In genomic region chr6:34346175-34347119, GRCh38 we compare ENCODE assay signal across 16 cellular contexts. TPM values are rescaled to one million over a fixed set of nuclear protein-coding genes. Genes with fewer than 3 reads are reported as not detected.
A peak's percentile ranks its signal among the peaks of the same experiment; 100 is the strongest.
DNase-seq lines count a peak whose midpoint lies in the region; ATAC-seq and TF ChIP-seq lines count a peak whose summit lies in the region.
"Had no signal": no experiment of that assay in that cellular context is flagged by ENCODE, and none has a peak within 500 bp of the region (broad histone marks: within the 10 kb centered on the region; RNA-seq: fewer than 3 reads in every experiment).

No MANE protein-coding gene starts in this region.

- ATAC-seq in GM18861 (IDR thresholded peaks at IDR 0.05; ENCODE audit: unreplicated experiment) = peak; percentile 85
- no peak for ATAC-seq in CD4-positive, alpha-beta T cell (ENCODE audit: poor library complexity)
- ATAC-seq: PC-3 had no signal

- H3K27ac Mint-ChIP-seq in CD4-positive, alpha-beta T cell = no peak overlapping the region
- H3K27ac Mint-ChIP-seq: activated T-cell treated with anti-CD3 and anti-CD28 coated beads, Interleukin-2, amount 50 U/mL, for 24 hours had no signal

- DNase-seq in NCI-H2029 treated with DMSO at 0.1 percent for 48 hours (lab: John Stamatoyannopoulos, UW) (peak; percentile 41), NCI-H524 treated with DMSO at 0.1 percent for 48 hours (lab: John Stamatoyannopoulos, UW) (no peak), NCI-H1092 (lab: John Stamatoyannopoulos, UW) (no peak), NCI-H1694 (lab: John Stamatoyannopoulos, UW) (no peak)
- no peak for DNase-seq in CD4-positive, alpha-beta T cell
- DNase-seq: activated T-cell treated with anti-CD3 and anti-CD28 coated beads, Interleukin-2, amount 50 U/mL, for 24 hours; kidney; NCI-H1092 treated with DMSO at 0.1 percent for 48 hours; ovary; PC-3; small intestine; stimulated activated naive CD4-positive, alpha-beta T cell treated with Interleukin-2 at 50 U/mL for 16 hours had no signal

- peaks cover 45 to 96% (median 85%) of the 10 kb centered on the region in 11 experiments; a peak in 21 of 22 replicates for H4K20me1 ChIP-seq in BLaER1 treated with 17β-estradiol and CSF1 and Interleukin-3, amounts not matched to agents 10 nM and 100 nM

- 96 to 98% methylated on average over 5 to 7 of the region's 9 CpGs for WGBS in mesodermal cell (ENCODE audit: insufficient coverage in 2 of 2), 2 experiments

- H3K27ac ChIP-seq in BLaER1 treated with 17β-estradiol and CSF1 and Interleukin-3, amounts not matched to agents 10 nM and 100 nM = peak overlapping the region; percentile 15 to 67 (median 44); a peak in 20 of 22 replicates
- H3K27ac ChIP-seq in mesodermal cell (ENCODE audit: low read depth, low read length, severe bottlenecking) = peak overlapping the region; percentile 3
- H3K27ac ChIP-seq in CD4-positive, alpha-beta T cell (ENCODE audit: low read depth, low read length) = no peak overlapping the region
- H3K27ac ChIP-seq: ovary had no signal

- no peak overlapping the region for H3K4me3 ChIP-seq in BLaER1 treated with 17β-estradiol and CSF1 and Interleukin-3, amounts not matched to agents 10 nM and 100 nM
- H3K4me3 ChIP-seq in mesodermal cell (ENCODE audit: extremely low read depth, insufficient read depth, low read length, poor library complexity, severe bottlenecking) = no peak overlapping the region
- H3K4me3 ChIP-seq: HAP-1, ovary had no signal

- H3K27me3 Mint-ChIP-seq in CD4-positive, alpha-beta T cell = no peaks in the 10 kb centered on the region
- H3K27me3 Mint-ChIP-seq: activated T-cell treated with anti-CD3 and anti-CD28 coated beads, Interleukin-2, amount 50 U/mL, for 24 hours had no signal

- H3K4me3 Mint-ChIP-seq in CD4-positive, alpha-beta T cell = no peak overlapping the region
- H3K4me3 Mint-ChIP-seq: activated T-cell treated with anti-CD3 and anti-CD28 coated beads, Interleukin-2, amount 50 U/mL, for 24 hours had no signal

- peaks cover 18% of the 10 kb centered on the region for H3K36me3 Mint-ChIP-seq in CD4-positive, alpha-beta T cell (ENCODE audit: low read depth)

- POLR2A ChIA-PET in CD4-positive, alpha-beta T cell (lab: Charles Lee) = no interaction called here

- CTCF ChIA-PET in CD4-positive, alpha-beta T cell (lab: Charles Lee) = interaction anchor here (1.6 kb wide), 1 partner anchor 183 kb away, joined by 4 read pairs; no protein-coding TSS in a partner anchor

- intact Hi-C loops in CD4-positive, alpha-beta T cell (cut with DNase I, micrococcal nuclease) = no loop called here

- TF ChIP-seq CTCF in CD4-positive, alpha-beta T cell (IDR thresholded peaks at IDR 0.05) = no peak

- H3K9ac ChIP-seq in BLaER1 treated with 17β-estradiol and CSF1 and Interleukin-3, amounts not matched to agents 10 nM and 100 nM = peak overlapping the region in 4 of 11 experiments; percentile 9 to 19 (median 14); a peak in 2 of 22 replicates

- peaks cover 3 to 39% (median 20%) of the 10 kb centered on the region in 11 experiments; a peak in 19 of 22 replicates for H3K36me3 ChIP-seq in BLaER1 treated with 17β-estradiol and CSF1 and Interleukin-3, amounts not matched to agents 10 nM and 100 nM
- H3K36me3 ChIP-seq in mesodermal cell (ENCODE audit: control insufficient read depth, insufficient read depth, low read length) = no peaks in the 10 kb centered on the region
- H3K36me3 ChIP-seq: HAP-1, ovary had no signal

- peaks cover 0 to 14% (median 0%) of the 10 kb centered on the region in 11 experiments; a peak in 5 of 22 replicates for H3K9me3 ChIP-seq in BLaER1 treated with 17β-estradiol and CSF1 and Interleukin-3, amounts not matched to agents 10 nM and 100 nM (replicated peaks in 1 of 11)
- no peaks in the 10 kb centered on the region for H3K9me3 ChIP-seq in mesodermal cell (ENCODE audit: control insufficient read depth, low read length)
- no peaks in the 10 kb centered on the region for H3K9me3 ChIP-seq in CD4-positive, alpha-beta T cell (ENCODE audit: control insufficient read depth, low read length)
- H3K9me3 ChIP-seq: HAP-1, ovary had no signal

- no peaks in the 10 kb centered on the region for H3K9me3 Mint-ChIP-seq in CD4-positive, alpha-beta T cell
- H3K9me3 Mint-ChIP-seq: activated T-cell treated with anti-CD3 and anti-CD28 coated beads, Interleukin-2, amount 50 U/mL, for 24 hours had no signal

- peaks cover 32 to 87% (median 65%) of the 10 kb centered on the region in 10 experiments for H3K4me1 ChIP-seq in BLaER1 treated with 17β-estradiol and CSF1 and Interleukin-3, amounts not matched to agents 10 nM and 100 nM
- H3K4me1 ChIP-seq in mesodermal cell (ENCODE audit: control insufficient read depth, insufficient read depth, low read length, poor library complexity, severe bottlenecking) = no peaks in the 10 kb centered on the region

- H3K4me1 Mint-ChIP-seq in CD4-positive, alpha-beta T cell (ENCODE audit: low read depth) = peaks cover 46% of the 10 kb centered on the region

- H3K27me3 ChIP-seq in BLaER1 treated with 17β-estradiol and CSF1 and Interleukin-3, amounts not matched to agents 10 nM and 100 nM = no peaks in the 10 kb centered on the region
- H3K27me3 ChIP-seq in CD4-positive, alpha-beta T cell (ENCODE audit: control insufficient read depth, insufficient read depth, low read length) = no peaks in the 10 kb centered on the region
- H3K27me3 ChIP-seq: ovary had no signal

- H3K4me2 ChIP-seq in BLaER1 treated with 17β-estradiol and CSF1 and Interleukin-3, amounts not matched to agents 10 nM and 100 nM = peak overlapping the region; percentile 26 to 70 (median 54)

RNA-seq across cellular contexts. Expression of gene NUDT3, which starts 46.0 kb away (rescaled TPM):
- polyA plus RNA-seq in mesodermal cell (2013, experiment 1 of 2) = 15.2 TPM
- polyA plus RNA-seq in mesodermal cell (2013, experiment 2 of 2) = 12.8 TPM
- 10 to 100 TPM; 14.8 to 15.0 TPM for total RNA-seq in CD4-positive, alpha-beta T cell
